9 cellular contexts compared by ENCODE assay signal in the genomic region with DNA sequence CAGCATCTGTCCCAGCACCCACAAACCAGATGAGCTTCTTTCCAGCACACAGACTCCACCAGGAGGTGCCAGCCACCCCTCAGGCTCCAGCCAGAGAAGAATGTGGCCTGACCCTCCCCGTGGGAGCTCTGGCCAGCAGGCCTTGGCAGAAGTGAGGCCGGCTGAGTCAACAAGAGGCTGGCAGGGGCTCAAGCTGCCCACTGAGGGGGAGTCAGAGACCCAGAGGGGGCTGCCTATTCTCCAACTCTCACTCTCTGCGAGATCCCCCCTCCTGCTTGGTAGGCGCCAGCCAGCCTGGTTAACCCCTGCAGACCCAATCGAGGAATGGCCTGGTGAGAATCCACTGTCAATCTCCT. TPM values are rescaled to one million over a fixed set of nuclear protein-coding genes. Genes with fewer than 3 reads are reported as not detected.
A peak's percentile ranks its signal among the peaks of the same experiment; 100 is the strongest.
DNase-seq lines count a peak whose midpoint lies in the region; ATAC-seq and TF ChIP-seq lines count a peak whose summit lies in the region.
"Had no signal": no experiment of that assay in that cellular context is flagged by ENCODE, and none has a peak within 500 bp of the region (broad histone marks: within the 10 kb centered on the region; RNA-seq: fewer than 3 reads in every experiment).

No MANE protein-coding gene starts in this region.

- TF ChIP-seq CTCF in left ventricle myocardium inferior (IDR thresholded peaks at IDR 0.05; ENCODE audit: borderline replicate concordance), result peak; percentile 39
- peak; percentile 19 for TF ChIP-seq CTCF in progenitor cell of endocrine pancreas (IDR thresholded peaks at IDR 0.05; ENCODE audit: unreplicated experiment)

- peak overlapping the region; percentile 11 for H3K9ac ChIP-seq in adipocyte (ENCODE audit: low read length)

- no peak overlapping the region for H3K27ac Mint-ChIP-seq in progenitor cell of endocrine pancreas

- H3K36me3 ChIP-seq in adipocyte (ENCODE audit: control insufficient read depth, insufficient read depth, low read length, severe bottlenecking) (no peaks in the 10 kb centered on the region), left ventricle myocardium inferior (no peaks in the 10 kb centered on the region)
- H3K36me3 ChIP-seq: SJCRH30 had no signal

- no peak overlapping the region for H3K4me3 Mint-ChIP-seq in progenitor cell of endocrine pancreas (ENCODE audit: low read depth)

- H3K4me3 ChIP-seq in adipocyte (ENCODE audit: low read length), result no peak overlapping the region
- H3K4me3 ChIP-seq in left ventricle myocardium inferior, result no peak overlapping the region
- H3K4me3 ChIP-seq: SJCRH30 had no signal

- no peaks in the 10 kb centered on the region for H3K27me3 Mint-ChIP-seq in progenitor cell of endocrine pancreas

- H3K27me3 ChIP-seq in adipocyte (replicated peaks; ENCODE audit: control insufficient read depth, insufficient read depth, low read length) (no peaks in the 10 kb centered on the region), left ventricle myocardium inferior (ENCODE audit: low read depth) (peaks cover 3% of the 10 kb centered on the region)
- H3K27me3 ChIP-seq: SJCRH30 had no signal

- H3K9me3 ChIP-seq in adipocyte (ENCODE audit: control insufficient read depth, low read length) (no peaks in the 10 kb centered on the region), left ventricle myocardium inferior (replicated peaks) (no peaks in the 10 kb centered on the region)
- H3K9me3 ChIP-seq: SJCRH30 had no signal

- peak overlapping the region; percentile 90 for H3K27ac ChIP-seq in left ventricle myocardium inferior (replicated peaks)
- H3K27ac ChIP-seq: SJCRH30 had no signal

- no peaks in the 10 kb centered on the region for H3K9me3 Mint-ChIP-seq in progenitor cell of endocrine pancreas (ENCODE audit: low read depth)

- H3K36me3 Mint-ChIP-seq in progenitor cell of endocrine pancreas (ENCODE audit: insufficient read depth), result no peaks in the 10 kb centered on the region

- intact Hi-C loops in left ventricle myocardium inferior (cut with micrococcal nuclease), result no loop called here

- DNase-seq in ELR (ENCODE audit: low read depth) (peak; percentile 45), adipocyte (ENCODE audit: low read depth) (peak; percentile 89), left ventricle myocardium inferior (no peak), progenitor cell of endocrine pancreas (ENCODE audit: low spot score, unreplicated experiment) (no peak), NCI-H2171 treated with DMSO at 0.1 percent for 48 hours (lab: John Stamatoyannopoulos, UW) (no peak), cerebellar nuclear complex (lab: John Stamatoyannopoulos, UW) (no peak)

- ATAC-seq in HG02970 (IDR thresholded peaks at IDR 0.05; ENCODE audit: low FRiP score, unreplicated experiment) (no peak), HG03432 (IDR thresholded peaks at IDR 0.05; ENCODE audit: unreplicated experiment) (no peak)

- peaks cover 69% of the 10 kb centered on the region for H3K4me1 ChIP-seq in adipocyte (ENCODE audit: control insufficient read depth, insufficient read depth, low read length)
- peaks cover 86% of the 10 kb centered on the region for H3K4me1 ChIP-seq in left ventricle myocardium inferior

- H3K4me1 Mint-ChIP-seq in progenitor cell of endocrine pancreas (ENCODE audit: low read depth), result peaks cover 42% of the 10 kb centered on the region

RNA-seq across cellular contexts. Expression of gene CDC42EP1, which starts 10.6 kb away (rescaled TPM):
- total RNA-seq in left ventricle myocardium inferior, result 17.7 TPM
- total RNA-seq in progenitor cell of endocrine pancreas, result 52.6 TPM in 2 replicates

RNA-seq across cellular contexts. Expression of gene LGALS2, which starts 30.2 kb away (rescaled TPM):
- total RNA-seq in left ventricle myocardium inferior (not detected), progenitor cell of endocrine pancreas (2.7 and 4.3 TPM in 2 replicates)
- total RNA-seq: SJCRH30 had no signal

RNA-seq across cellular contexts. Expression of gene CARD10, which starts 30.5 kb away (rescaled TPM):
- total RNA-seq in left ventricle myocardium inferior (9.0 TPM), progenitor cell of endocrine pancreas (44.1 and 46.7 TPM in 2 replicates)

RNA-seq across cellular contexts. Expression of gene GGA1, which starts 59.0 kb away (rescaled TPM):
- 27.5 TPM for total RNA-seq in left ventricle myocardium inferior
- 121 and 132 TPM in 2 replicates for total RNA-seq in progenitor cell of endocrine pancreas

Comparison
In these comparisons a context has a peak if more than half of its experiments do, and no peak if none do; other contexts are left out.
1. DNase-seq: peak in ELR (single experiment) and adipocyte (single experiment); none in left ventricle myocardium inferior (single experiment), progenitor cell of endocrine pancreas (single experiment), NCI-H2171 treated with DMSO at 0.1 percent for 48 hours (single experiment) and cerebellar nuclear complex (0 of 2).